1 cellular context compared by ENCODE assay signal in the genomic region with DNA sequence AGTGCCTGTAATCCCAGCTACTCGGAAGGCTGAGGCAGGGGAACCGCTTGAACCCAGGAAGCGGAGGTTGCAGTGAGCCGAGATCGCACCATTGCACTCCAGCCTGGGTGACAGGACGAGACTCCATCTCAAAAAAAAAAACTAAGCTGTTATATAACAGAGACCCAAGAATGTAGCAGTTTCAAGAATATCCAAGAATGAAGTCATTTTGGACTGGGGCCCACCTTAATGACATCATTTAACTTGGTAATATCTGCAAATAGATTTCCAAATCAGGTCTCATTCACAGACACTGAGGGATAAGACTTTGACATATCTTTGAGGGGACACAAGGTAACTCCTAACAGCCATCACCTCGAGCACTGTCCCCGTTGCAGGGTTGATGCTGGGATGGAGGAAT.
A peak's percentile ranks its signal among the peaks of the same experiment; 100 is the strongest.
TF ChIP-seq lines count a peak whose summit lies in the region.

No MANE protein-coding gene starts in this region.

TF ChIP-seq in SK-N-SH, 30 proteins besides CTCF, POLR2A, EP300 and RAD21:
- TF ChIP-seq, protein P1, sequence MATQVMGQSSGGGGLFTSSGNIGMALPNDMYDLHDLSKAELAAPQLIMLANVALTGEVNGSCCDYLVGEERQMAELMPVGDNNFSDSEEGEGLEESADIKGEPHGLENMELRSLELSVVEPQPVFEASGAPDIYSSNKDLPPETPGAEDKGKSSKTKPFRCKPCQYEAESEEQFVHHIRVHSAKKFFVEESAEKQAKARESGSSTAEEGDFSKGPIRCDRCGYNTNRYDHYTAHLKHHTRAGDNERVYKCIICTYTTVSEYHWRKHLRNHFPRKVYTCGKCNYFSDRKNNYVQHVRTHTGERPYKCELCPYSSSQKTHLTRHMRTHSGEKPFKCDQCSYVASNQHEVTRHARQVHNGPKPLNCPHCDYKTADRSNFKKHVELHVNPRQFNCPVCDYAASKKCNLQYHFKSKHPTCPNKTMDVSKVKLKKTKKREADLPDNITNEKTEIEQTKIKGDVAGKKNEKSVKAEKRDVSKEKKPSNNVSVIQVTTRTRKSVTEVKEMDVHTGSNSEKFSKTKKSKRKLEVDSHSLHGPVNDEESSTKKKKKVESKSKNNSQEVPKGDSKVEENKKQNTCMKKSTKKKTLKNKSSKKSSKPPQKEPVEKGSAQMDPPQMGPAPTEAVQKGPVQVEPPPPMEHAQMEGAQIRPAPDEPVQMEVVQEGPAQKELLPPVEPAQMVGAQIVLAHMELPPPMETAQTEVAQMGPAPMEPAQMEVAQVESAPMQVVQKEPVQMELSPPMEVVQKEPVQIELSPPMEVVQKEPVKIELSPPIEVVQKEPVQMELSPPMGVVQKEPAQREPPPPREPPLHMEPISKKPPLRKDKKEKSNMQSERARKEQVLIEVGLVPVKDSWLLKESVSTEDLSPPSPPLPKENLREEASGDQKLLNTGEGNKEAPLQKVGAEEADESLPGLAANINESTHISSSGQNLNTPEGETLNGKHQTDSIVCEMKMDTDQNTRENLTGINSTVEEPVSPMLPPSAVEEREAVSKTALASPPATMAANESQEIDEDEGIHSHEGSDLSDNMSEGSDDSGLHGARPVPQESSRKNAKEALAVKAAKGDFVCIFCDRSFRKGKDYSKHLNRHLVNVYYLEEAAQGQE (IDR thresholded peaks at IDR 0.05; ENCODE audit: low read depth, low read length): no peak
- TF ChIP-seq RXRA (IDR thresholded peaks at IDR 0.05; ENCODE audit: borderline replicate concordance, low read depth) (no peak), NRF1 (IDR thresholded peaks at IDR 0.05; ENCODE audit: low read depth, low read length) (no peak), JUND (IDR thresholded peaks at IDR 0.05) (0 out of 2 replicates have a peak, but pooled peaks have one; percentile 18), TAF1 (IDR thresholded peaks at IDR 0.05; ENCODE audit: borderline replicate concordance, low read depth, low read length) (no peak), TCF12 (IDR thresholded peaks at IDR 0.05) (peak; percentile 47), MEF2A (IDR thresholded peaks at IDR 0.05; ENCODE audit: borderline replicate concordance, low read depth) (peak; percentile 75; the same call in 1 of the 2 replicates), RFX5 (IDR thresholded peaks at IDR 0.05; ENCODE audit: low read length) (no peak), POLR2AphosphoS5 (IDR thresholded peaks at IDR 0.05; ENCODE audit: low read depth, low read length) (no peak), NFIC (IDR thresholded peaks at IDR 0.05; ENCODE audit: borderline replicate concordance) (peak; percentile 79; the same call in 1 of the 2 replicates), SMC3 (IDR thresholded peaks at IDR 0.05; ENCODE audit: low read depth, low read length) (no peak), GATA2 (CRISPR knock-in tag; IDR thresholded peaks at IDR 0.05) (no peak), FOXM1 (IDR thresholded peaks at IDR 0.05; ENCODE audit: low read depth) (no peak), MXI1 (IDR thresholded peaks at IDR 0.05; ENCODE audit: low read depth, low read length) (no peak), SIN3A (IDR thresholded peaks at IDR 0.05; ENCODE audit: borderline replicate concordance, low read depth, low read length) (no peak), ELF1 (IDR thresholded peaks at IDR 0.05) (no peak), EZH2phosphoT487 (IDR thresholded peaks at IDR 0.05; ENCODE audit: borderline replicate concordance, low read depth) (no peak), YY1 (IDR thresholded peaks at IDR 0.05; ENCODE audit: low read depth) (no peak), GABPA (IDR thresholded peaks at IDR 0.05; ENCODE audit: low read depth) (no peak), CHD2 (IDR thresholded peaks at IDR 0.05; ENCODE audit: low read length, partially characterized antibody) (no peak), FOSL2 (IDR thresholded peaks at IDR 0.05; ENCODE audit: borderline replicate concordance, low read depth) (0 out of 2 replicates have a peak, but pooled peaks have one; percentile 16), TEAD4 (IDR thresholded peaks at IDR 0.05; ENCODE audit: borderline replicate concordance, insufficient read depth) (no peak; the same call in 1 of the 2 replicates), FOXJ3 (CRISPR knock-in tag; IDR thresholded peaks at IDR 0.05) (no peak), RCOR1 (IDR thresholded peaks at IDR 0.05; ENCODE audit: low read length) (no peak)
- TF ChIP-seq, protein P2, sequence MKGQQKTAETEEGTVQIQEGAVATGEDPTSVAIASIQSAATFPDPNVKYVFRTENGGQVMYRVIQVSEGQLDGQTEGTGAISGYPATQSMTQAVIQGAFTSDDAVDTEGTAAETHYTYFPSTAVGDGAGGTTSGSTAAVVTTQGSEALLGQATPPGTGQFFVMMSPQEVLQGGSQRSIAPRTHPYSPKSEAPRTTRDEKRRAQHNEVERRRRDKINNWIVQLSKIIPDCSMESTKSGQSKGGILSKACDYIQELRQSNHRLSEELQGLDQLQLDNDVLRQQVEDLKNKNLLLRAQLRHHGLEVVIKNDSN (IDR thresholded peaks at IDR 0.05; ENCODE audit: borderline replicate concordance, low read depth): no peak
- TF ChIP-seq, protein P3, sequence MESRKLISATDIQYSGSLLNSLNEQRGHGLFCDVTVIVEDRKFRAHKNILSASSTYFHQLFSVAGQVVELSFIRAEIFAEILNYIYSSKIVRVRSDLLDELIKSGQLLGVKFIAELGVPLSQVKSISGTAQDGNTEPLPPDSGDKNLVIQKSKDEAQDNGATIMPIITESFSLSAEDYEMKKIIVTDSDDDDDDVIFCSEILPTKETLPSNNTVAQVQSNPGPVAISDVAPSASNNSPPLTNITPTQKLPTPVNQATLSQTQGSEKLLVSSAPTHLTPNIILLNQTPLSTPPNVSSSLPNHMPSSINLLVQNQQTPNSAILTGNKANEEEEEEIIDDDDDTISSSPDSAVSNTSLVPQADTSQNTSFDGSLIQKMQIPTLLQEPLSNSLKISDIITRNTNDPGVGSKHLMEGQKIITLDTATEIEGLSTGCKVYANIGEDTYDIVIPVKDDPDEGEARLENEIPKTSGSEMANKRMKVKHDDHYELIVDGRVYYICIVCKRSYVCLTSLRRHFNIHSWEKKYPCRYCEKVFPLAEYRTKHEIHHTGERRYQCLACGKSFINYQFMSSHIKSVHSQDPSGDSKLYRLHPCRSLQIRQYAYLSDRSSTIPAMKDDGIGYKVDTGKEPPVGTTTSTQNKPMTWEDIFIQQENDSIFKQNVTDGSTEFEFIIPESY (IDR thresholded peaks at IDR 0.05; ENCODE audit: borderline replicate concordance, low read depth): no peak
- TF ChIP-seq, protein P4, sequence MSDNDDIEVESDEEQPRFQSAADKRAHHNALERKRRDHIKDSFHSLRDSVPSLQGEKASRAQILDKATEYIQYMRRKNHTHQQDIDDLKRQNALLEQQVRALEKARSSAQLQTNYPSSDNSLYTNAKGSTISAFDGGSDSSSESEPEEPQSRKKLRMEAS (IDR thresholded peaks at IDR 0.05; ENCODE audit: low read depth): no peak; the same call in 1 of the 2 replicates
- TF ChIP-seq, protein P5, sequence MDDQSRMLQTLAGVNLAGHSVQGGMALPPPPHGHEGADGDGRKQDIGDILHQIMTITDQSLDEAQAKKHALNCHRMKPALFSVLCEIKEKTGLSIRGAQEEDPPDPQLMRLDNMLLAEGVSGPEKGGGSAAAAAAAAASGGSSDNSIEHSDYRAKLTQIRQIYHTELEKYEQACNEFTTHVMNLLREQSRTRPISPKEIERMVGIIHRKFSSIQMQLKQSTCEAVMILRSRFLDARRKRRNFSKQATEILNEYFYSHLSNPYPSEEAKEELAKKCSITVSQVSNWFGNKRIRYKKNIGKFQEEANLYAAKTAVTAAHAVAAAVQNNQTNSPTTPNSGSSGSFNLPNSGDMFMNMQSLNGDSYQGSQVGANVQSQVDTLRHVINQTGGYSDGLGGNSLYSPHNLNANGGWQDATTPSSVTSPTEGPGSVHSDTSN (IDR thresholded peaks at IDR 0.05): peak; percentile 39
- TF ChIP-seq, protein P6, sequence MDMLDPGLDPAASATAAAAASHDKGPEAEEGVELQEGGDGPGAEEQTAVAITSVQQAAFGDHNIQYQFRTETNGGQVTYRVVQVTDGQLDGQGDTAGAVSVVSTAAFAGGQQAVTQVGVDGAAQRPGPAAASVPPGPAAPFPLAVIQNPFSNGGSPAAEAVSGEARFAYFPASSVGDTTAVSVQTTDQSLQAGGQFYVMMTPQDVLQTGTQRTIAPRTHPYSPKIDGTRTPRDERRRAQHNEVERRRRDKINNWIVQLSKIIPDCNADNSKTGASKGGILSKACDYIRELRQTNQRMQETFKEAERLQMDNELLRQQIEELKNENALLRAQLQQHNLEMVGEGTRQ (IDR thresholded peaks at IDR 0.05; ENCODE audit: borderline replicate concordance, low read depth, low read length): no peak
